In genomic region chr20:32858189-32858588, GRCh38 we compare ENCODE assay signal across 24 cellular contexts. TPM values are rescaled to one million over a fixed set of nuclear protein-coding genes. Genes with fewer than 3 reads are reported as not detected.
DNase-seq lines count a peak whose midpoint lies in the region; ATAC-seq and TF ChIP-seq lines count a peak whose summit lies in the region.
"Had no signal": no experiment of that assay in that cellular context is flagged by ENCODE, and none has a peak within 500 bp of the region (broad histone marks: within the 10 kb centered on the region; RNA-seq: fewer than 3 reads in every experiment).

No MANE protein-coding gene starts in this region.

- peak overlapping the region; percentile 70 for H3K27ac ChIP-seq in HUES48 (ENCODE audit: low read depth, low read length)
- H3K27ac ChIP-seq in endodermal cell (ENCODE audit: low read depth, low read length) = no peak overlapping the region
- H3K27ac ChIP-seq: dorsolateral prefrontal cortex, hepatocyte, SK-N-MC, skin epidermis, stomach, upper lobe of right lung had no signal

- peaks cover 19% of the 10 kb centered on the region; the same call in 1 of the 2 replicates for H3K36me3 ChIP-seq in HUES48 (ENCODE audit: control insufficient read depth, insufficient read depth, low read length)
- peaks cover 47% of the 10 kb centered on the region for H3K36me3 ChIP-seq in endodermal cell (ENCODE audit: control insufficient read depth, insufficient read depth, low read length)

- DNase-seq in ELF-1 (ENCODE audit: low read depth, low spot score) = peak; percentile 30
- DNase-seq in endodermal cell = no peak
- peak; percentile 56 for DNase-seq in iPS-NIHi7 (ENCODE audit: extremely low spot score)
- no peak for DNase-seq in NCI-H187 (lab: John Stamatoyannopoulos, UW)
- DNase-seq: activated CD4-positive, CD25-positive, alpha-beta regulatory T cell treated with anti-CD3 and anti-CD28 coated beads, Interleukin-2, amount 50 U/mL, for 72 hours; amniotic stem cell; dorsolateral prefrontal cortex; IMR-90; left cardiac atrium; MG63; NCI-H1436 treated with DMSO at 0.1 percent for 48 hours; NCI-H2227 treated with DMSO at 0.1 percent for 48 hours; stimulated activated CD4-positive, alpha-beta T cell treated with anti-CD3 and anti-CD28 coated beads, Interleukin-2, amount 100 ng/mL, for 48 hours; stomach; upper lobe of right lung had no signal

- 75 to 82% methylated on average over 2 of the region's 2 CpGs for WGBS in endodermal cell (ENCODE audit: insufficient coverage in 1 of 2, insufficient read length in 1 of 2), 2 experiments

- peaks cover 39% of the 10 kb centered on the region for H3K36me3 Mint-ChIP-seq in endodermal cell (ENCODE audit: low read depth)

- H3K4me1 ChIP-seq in HUES48 (ENCODE audit: control insufficient read depth, insufficient read depth, low read length) (peaks cover 18% of the 10 kb centered on the region), endodermal cell (ENCODE audit: control insufficient read depth, insufficient read depth, low read length) (no peaks in the 10 kb centered on the region)
- H3K4me1 ChIP-seq: stomach, upper lobe of right lung had no signal

- H3K27me3 ChIP-seq in HUES48 (ENCODE audit: control insufficient read depth, insufficient read depth, low read length) (no peaks in the 10 kb centered on the region), endodermal cell (ENCODE audit: control insufficient read depth, insufficient read depth, low read length, poor library complexity, severe bottlenecking) (no peaks in the 10 kb centered on the region)
- H3K27me3 ChIP-seq: dorsolateral prefrontal cortex, hepatocyte, MG63, stomach, upper lobe of right lung had no signal

- H3K4me3 Mint-ChIP-seq in endodermal cell = no peak overlapping the region

- no peaks in the 10 kb centered on the region for H3K27me3 Mint-ChIP-seq in endodermal cell (ENCODE audit: insufficient read depth)

- no peaks in the 10 kb centered on the region for H3K9me3 Mint-ChIP-seq in endodermal cell

- H3K4me1 Mint-ChIP-seq in endodermal cell = peaks cover 10% of the 10 kb centered on the region

- H3K9ac ChIP-seq in HUES48 (ENCODE audit: low read depth, low read length) (no peak overlapping the region), endodermal cell (ENCODE audit: extremely low read depth, low read length, poor library complexity, severe bottlenecking) (no peak overlapping the region)

- no peak for TF ChIP-seq CTCF in endodermal cell (conservative IDR thresholded peaks at IDR 0.05)

- ATAC-seq in HG03280 (IDR thresholded peaks at IDR 0.05; ENCODE audit: unreplicated experiment) = no peak
- no peak for ATAC-seq in HG03139 (IDR thresholded peaks at IDR 0.05; ENCODE audit: unreplicated experiment)
- ATAC-seq: esophagus mucosa, upper lobe of right lung had no signal

- peak overlapping the region; percentile 71 for H3K27ac Mint-ChIP-seq in endodermal cell

- no peaks in the 10 kb centered on the region for H3K9me3 ChIP-seq in HUES48 (ENCODE audit: control insufficient read depth, insufficient read depth, low read length)
- H3K9me3 ChIP-seq in endodermal cell (ENCODE audit: control insufficient read depth, low read length) = no peaks in the 10 kb centered on the region
- H3K9me3 ChIP-seq: MG63, stomach, upper lobe of right lung had no signal

- H3K4me3 ChIP-seq in HUES48 (ENCODE audit: low read depth, low read length) (0 out of 2 replicates have a peak overlapping the region, but pooled peaks have one; percentile 3), endodermal cell (ENCODE audit: low read length) (no peak overlapping the region)
- H3K4me3 ChIP-seq: dorsolateral prefrontal cortex, hepatocyte, MG63, SK-N-MC, skin epidermis, stomach, upper lobe of right lung had no signal

RNA-seq across cellular contexts. Expression of gene EFCAB8, which starts 0.5 kb away (rescaled TPM):
- total RNA-seq in endodermal cell = 1 to 10 TPM in 1 of 2 donors, under 1 TPM in 1; 0.44 to 1.0 TPM
- 0.11 TPM for polyA plus RNA-seq in endodermal cell (2013, experiment 1 of 2)
- 0.17 TPM for polyA plus RNA-seq in endodermal cell (2013, experiment 2 of 2)
- total RNA-seq: cardiac septum, IMR-90 had no signal
- polyA plus RNA-seq: hepatocyte, IMR-90, neural cell, stomach had no signal

RNA-seq across cellular contexts. Expression of gene MAPRE1, which starts 38.4 kb away (rescaled TPM):
- total RNA-seq in endodermal cell = 100 to 1,000 TPM; 180 to 265 TPM
- 153 TPM for polyA plus RNA-seq in endodermal cell (2013, experiment 1 of 2)
- polyA plus RNA-seq in endodermal cell (2013, experiment 2 of 2) = 143 TPM

Comparison
In these comparisons a context has a peak if more than half of its experiments do, and no peak if none do; other contexts are left out.
1. DNase-seq: peak in ELF-1 (single experiment) and iPS-NIHi7 (single experiment); none in endodermal cell (single experiment) and NCI-H187 (0 of 2).